Comparison of ENCODE assay signal across 2 cellular contexts in genomic region chr12:53320352-53321195, GRCh38.
TF ChIP-seq lines count a peak whose summit lies in the region.

No MANE protein-coding gene starts in this region.

TF ChIP-seq in H1, 55 proteins besides CTCF, POLR2A, EP300 and RAD21:
- no peak for TF ChIP-seq RFX5 (IDR thresholded peaks at IDR 0.05; ENCODE audit: borderline replicate concordance, low read depth, low read length)
- no peak for TF ChIP-seq CEBPB (IDR thresholded peaks at IDR 0.05; ENCODE audit: low read depth, low read length)
- no peak for TF ChIP-seq MAX (IDR thresholded peaks at IDR 0.05)
- TF ChIP-seq ATF3 (IDR thresholded peaks at IDR 0.05; ENCODE audit: insufficient read depth, low read depth, low read length): no peak
- TF ChIP-seq POLR2AphosphoS5 (IDR thresholded peaks at IDR 0.05; ENCODE audit: low read depth, low read length): no peak
- TF ChIP-seq JUN (IDR thresholded peaks at IDR 0.05; ENCODE audit: low read depth, low read length): no peak
- TF ChIP-seq HDAC6 (IDR thresholded peaks at IDR 0.05; ENCODE audit: low read depth, low read length): no peak
- no peak for TF ChIP-seq TAF1 (IDR thresholded peaks at IDR 0.05; ENCODE audit: low read depth, low read length)
- TF ChIP-seq BRCA1 (IDR thresholded peaks at IDR 0.05; ENCODE audit: low read depth, low read length): no peak
- TF ChIP-seq YY1 (IDR thresholded peaks at IDR 0.05; ENCODE audit: low read depth, low read length): no peak
- no peak for TF ChIP-seq CREB1 (IDR thresholded peaks at IDR 0.05)
- no peak for TF ChIP-seq EGR1 (IDR thresholded peaks at IDR 0.05; ENCODE audit: borderline replicate concordance, low read depth, low read length)
- no peak for TF ChIP-seq TBP (IDR thresholded peaks at IDR 0.05; ENCODE audit: low read depth, low read length)
- no peak for TF ChIP-seq TCF12 (IDR thresholded peaks at IDR 0.05; ENCODE audit: low read depth, low read length)
- no peak for TF ChIP-seq USF2 (IDR thresholded peaks at IDR 0.05; ENCODE audit: low read length)
- no peak for TF ChIP-seq CHD2 (IDR thresholded peaks at IDR 0.05; ENCODE audit: low read length)
- TF ChIP-seq BCL11A (IDR thresholded peaks at IDR 0.05; ENCODE audit: low read depth in 2 of 2, low read length in 2 of 2): no peak
- no peak for TF ChIP-seq SIRT6 (IDR thresholded peaks at IDR 0.05; ENCODE audit: low read length)
- no peak for TF ChIP-seq NRF1 (IDR thresholded peaks at IDR 0.05; ENCODE audit: low read depth, low read length)
- TF ChIP-seq CHD1 (IDR thresholded peaks at IDR 0.05; ENCODE audit: low read depth, low read length): no peak

TF ChIP-seq in neural cell, 6 proteins besides CTCF, POLR2A, EP300 and RAD21:
- TF ChIP-seq REST (IDR thresholded peaks at IDR 0.05; ENCODE audit: borderline replicate concordance) (no peak), MXI1 (conservative IDR thresholded peaks at IDR 0.05; ENCODE audit: poor library complexity, severe bottlenecking) (no peak), EZH2 (IDR thresholded peaks at IDR 0.05; ENCODE audit: borderline replicate concordance, insufficient read depth, low read length, poor library complexity, severe bottlenecking) (no peak), POLR2AphosphoS5 (IDR thresholded peaks at IDR 0.05) (no peak), TAF1 (IDR thresholded peaks at IDR 0.05; ENCODE audit: low read depth) (no peak), SMC3 (conservative IDR thresholded peaks at IDR 0.05; ENCODE audit: poor library complexity) (no peak)
